In the genomic region with DNA sequence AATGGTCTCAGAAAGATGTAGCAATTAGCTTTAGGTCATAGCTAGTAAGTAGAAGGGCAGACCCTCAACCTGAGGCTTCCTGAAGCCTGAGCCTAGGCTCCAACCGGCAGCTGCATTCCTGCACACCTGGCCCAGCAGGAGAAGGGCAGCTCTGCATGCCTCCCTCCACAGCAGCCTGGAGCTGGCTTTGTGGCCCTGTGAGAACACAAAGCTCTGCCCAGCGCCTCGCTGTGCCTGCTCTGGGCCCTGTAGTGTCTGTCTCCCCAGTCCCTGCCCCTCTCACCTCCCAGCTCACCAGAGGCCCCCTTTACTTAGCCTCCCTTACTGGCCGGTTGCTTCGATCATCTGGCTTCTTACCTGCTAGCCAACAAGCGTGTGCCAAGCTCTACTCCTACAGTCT, we compare ENCODE assay signal across 1 cellular context.
TF ChIP-seq lines count a peak whose summit lies in the region.

No MANE protein-coding gene starts in this region.

TF ChIP-seq in GM23338, 12 proteins besides CTCF, POLR2A, EP300 and RAD21 (continued from another document):
- no peak for TF ChIP-seq ZNF462 (CRISPR knock-in tag; IDR thresholded peaks at IDR 0.05)
- no peak for TF ChIP-seq CREB1 (CRISPR knock-in tag; IDR thresholded peaks at IDR 0.05; ENCODE audit: low read depth)
- no peak for TF ChIP-seq STAT1 (IDR thresholded peaks at IDR 0.05; ENCODE audit: unreplicated experiment)
- no peak for TF ChIP-seq REST (IDR thresholded peaks at IDR 0.05; ENCODE audit: unreplicated experiment)
- TF ChIP-seq EZH2phosphoT487 (IDR thresholded peaks at IDR 0.05; ENCODE audit: unreplicated experiment) = no peak
- no peak for TF ChIP-seq NANOG (IDR thresholded peaks at IDR 0.05; ENCODE audit: borderline replicate concordance)
- no peak for TF ChIP-seq ZNF114 (CRISPR knock-in tag; IDR thresholded peaks at IDR 0.05)
